1 cellular context compared by ENCODE assay signal in genomic region chr17:63497708-63498483, GRCh38.
TF ChIP-seq lines count a peak whose summit lies in the region.

No MANE protein-coding gene starts in this region.

TF ChIP-seq in H1, 55 proteins besides CTCF, POLR2A, EP300 and RAD21:
- no peak for TF ChIP-seq MAFK (IDR thresholded peaks at IDR 0.05; ENCODE audit: low read depth, low read length)
- no peak for TF ChIP-seq RXRA (IDR thresholded peaks at IDR 0.05; ENCODE audit: insufficient read depth, low read depth, low read length)
- TF ChIP-seq MAX (IDR thresholded peaks at IDR 0.05) = no peak
- TF ChIP-seq SAP30 (IDR thresholded peaks at IDR 0.05; ENCODE audit: insufficient read depth, insufficient replicate concordance, low read length) = no peak
- TF ChIP-seq CHD7 (IDR thresholded peaks at IDR 0.05; ENCODE audit: insufficient replicate concordance, low read length) = no peak
- no peak for TF ChIP-seq KDM4A (IDR thresholded peaks at IDR 0.05; ENCODE audit: low read depth, low read length, severe bottlenecking)
- TF ChIP-seq HDAC2 (IDR thresholded peaks at IDR 0.05; ENCODE audit: borderline replicate concordance in 1 of 2, low read depth in 2 of 2, low read length in 2 of 2) = no peak
- TF ChIP-seq JUN (IDR thresholded peaks at IDR 0.05; ENCODE audit: low read depth, low read length) = no peak
- TF ChIP-seq TAF7 (optimal IDR thresholded peaks at IDR 0.05; ENCODE audit: borderline replicate concordance, low read depth, low read length) = no peak
- no peak for TF ChIP-seq YY1 (IDR thresholded peaks at IDR 0.05; ENCODE audit: low read depth, low read length)
- no peak for TF ChIP-seq SIN3A (conservative IDR thresholded peaks at IDR 0.05 in 1 of 2, IDR thresholded peaks at IDR 0.05 in 1 of 2; ENCODE audit: low read depth in 1 of 2, low read length in 2 of 2)
- TF ChIP-seq TCF12 (IDR thresholded peaks at IDR 0.05; ENCODE audit: low read depth, low read length) = no peak
- no peak for TF ChIP-seq SP2 (IDR thresholded peaks at IDR 0.05; ENCODE audit: low read length)
- TF ChIP-seq POLR2AphosphoS5 (IDR thresholded peaks at IDR 0.05; ENCODE audit: low read depth, low read length) = no peak
- no peak for TF ChIP-seq GTF2F1 (IDR thresholded peaks at IDR 0.05; ENCODE audit: borderline replicate concordance, low read depth, low read length)
- no peak for TF ChIP-seq NRF1 (IDR thresholded peaks at IDR 0.05; ENCODE audit: low read depth, low read length)
- no peak for TF ChIP-seq HDAC6 (IDR thresholded peaks at IDR 0.05; ENCODE audit: low read depth, low read length)
- no peak for TF ChIP-seq SP4 (IDR thresholded peaks at IDR 0.05; ENCODE audit: low read length)
- no peak for TF ChIP-seq CBX5 (IDR thresholded peaks at IDR 0.05; ENCODE audit: low read depth, low read length)
- no peak for TF ChIP-seq SIRT6 (IDR thresholded peaks at IDR 0.05; ENCODE audit: low read length)
